Comparison of ENCODE assay signal across 26 cellular contexts in genomic region chr11:72236083-72236697, GRCh38. TPM values are rescaled to one million over a fixed set of nuclear protein-coding genes. Genes with fewer than 3 reads are reported as not detected.
DNase-seq lines count a peak whose midpoint lies in the region; TF ChIP-seq lines count a peak whose summit lies in the region.
"Had no signal": no experiment of that assay in that cellular context is flagged by ENCODE, and none has a peak within 500 bp of the region (broad histone marks: within the 10 kb centered on the region; RNA-seq: fewer than 3 reads in every experiment).

No MANE protein-coding gene starts in this region.

- peak; percentile 27 for DNase-seq in activated effector memory CD4-positive, alpha-beta T cell treated with anti-CD3 and anti-CD28 coated beads, Interleukin-2, amount 50 U/mL, for 16 hours
- no peak for DNase-seq in activated effector memory CD4-positive, alpha-beta T cell treated with Interleukin-2 at 50 U/mL for 16 hours
- DNase-seq in ecto neural progenitor cell (ENCODE audit: low spot score) (peak; percentile 8), neural crest cell (ENCODE audit: low read depth, low spot score) (no peak), type B pancreatic cell (ENCODE audit: extremely low spot score, unreplicated experiment) (no peak), NOMO-1 treated with dmso at 0.1 percent for 144 hours (lab: John Stamatoyannopoulos, UW; ENCODE audit: unreplicated experiment) (no peak), OCI-M2 (lab: John Stamatoyannopoulos, UW; ENCODE audit: unreplicated experiment) (no peak), HuH-7.5 (ENCODE audit: low spot score) (no peak)
- DNase-seq: activated T-cell treated with anti-CD3 and anti-CD28 coated beads for 4 hours; COR-L47; DMS79; effector memory CD4-positive, alpha-beta T cell; esophagus squamous epithelium; hypothalamus; left ventricle myocardium superior; NCI-H1048; NCI-H187; NCI-H526; nephron progenitor cell; substantia nigra had no signal

- H3K4me1 Mint-ChIP-seq in neural crest cell (peaks cover 21% of the 10 kb centered on the region), type B pancreatic cell (ENCODE audit: unreplicated experiment) (peaks cover 16% of the 10 kb centered on the region)

- H3K27ac Mint-ChIP-seq in neural crest cell (ENCODE audit: unreplicated experiment): no peak overlapping the region
- peak overlapping the region; percentile 35 for H3K27ac Mint-ChIP-seq in type B pancreatic cell
- H3K27ac Mint-ChIP-seq: nephron progenitor cell, WTC11 had no signal

- peak overlapping the region; percentile 41 for H3K4me3 Mint-ChIP-seq in neural crest cell
- no peak overlapping the region for H3K4me3 Mint-ChIP-seq in type B pancreatic cell
- H3K4me3 Mint-ChIP-seq: nephron progenitor cell, WTC11 had no signal

- no peaks in the 10 kb centered on the region for H3K9me3 Mint-ChIP-seq in neural crest cell
- H3K9me3 Mint-ChIP-seq in type B pancreatic cell: no peaks in the 10 kb centered on the region
- H3K9me3 Mint-ChIP-seq: brain, WTC11 had no signal

- TF ChIP-seq CTCF in neural crest cell (conservative IDR thresholded peaks at IDR 0.05): no peak
- TF ChIP-seq CTCF in type B pancreatic cell (conservative IDR thresholded peaks at IDR 0.05): no peak

- peaks cover 18% of the 10 kb centered on the region for H3K36me3 Mint-ChIP-seq in neural crest cell (ENCODE audit: low read depth)
- H3K36me3 Mint-ChIP-seq in type B pancreatic cell: peaks cover 29% of the 10 kb centered on the region

- H3K27me3 Mint-ChIP-seq in neural crest cell (ENCODE audit: low read depth): peaks cover 27% of the 10 kb centered on the region
- H3K27me3 Mint-ChIP-seq in type B pancreatic cell: peaks cover 21% of the 10 kb centered on the region

RNA-seq across cellular contexts. Expression of gene PHOX2A, which starts 7.8 kb away (rescaled TPM):
- total RNA-seq in neural crest cell (5.1 and 5.6 TPM in 2 replicates), type B pancreatic cell (ENCODE audit: low replicate concordance) (2.8 and 3.0 TPM in 2 replicates)
- total RNA-seq: chondrocyte, esophagus squamous epithelium, gastrocnemius medialis, left ventricle myocardium superior, RPMI7951, SK-MEL-5 had no signal

RNA-seq across cellular contexts. Expression of gene INPPL1, which starts 11.6 kb away (rescaled TPM):
- total RNA-seq in neural crest cell: 242 and 247 TPM in 2 replicates
- total RNA-seq in type B pancreatic cell (ENCODE audit: low replicate concordance): 179 and 231 TPM in 2 replicates

RNA-seq across cellular contexts. Expression of gene FOLR2, which starts 19.6 kb away (rescaled TPM):
- total RNA-seq in neural crest cell: not detected in 2 replicates
- not detected in 2 replicates for total RNA-seq in type B pancreatic cell (ENCODE audit: low replicate concordance)
- total RNA-seq: chondrocyte, RPMI7951, SK-MEL-5, WTC11 had no signal

RNA-seq across cellular contexts. Expression of gene FOLR1, which starts 44.2 kb away (rescaled TPM):
- not detected in 2 replicates for total RNA-seq in neural crest cell
- 2.7 and 6.7 TPM in 2 replicates for total RNA-seq in type B pancreatic cell (ENCODE audit: low replicate concordance)
- total RNA-seq: gastrocnemius medialis, RPMI7951, SK-MEL-5 had no signal

Comparison
In these comparisons a context has a peak if more than half of its experiments do, and no peak if none do; other contexts are left out.
1. DNase-seq: peak in activated effector memory CD4-positive, alpha-beta T cell treated with anti-CD3 and anti-CD28 coated beads, Interleukin-2, amount 50 U/mL, for 16 hours (single experiment) and ecto neural progenitor cell (single experiment); none in activated effector memory CD4-positive, alpha-beta T cell treated with Interleukin-2 at 50 U/mL for 16 hours (single experiment), neural crest cell (single experiment), type B pancreatic cell (single experiment), NOMO-1 treated with dmso at 0.1 percent for 144 hours (single experiment), OCI-M2 (single experiment) and HuH-7.5 (single experiment).